Comparison of ENCODE assay signal across 23 cellular contexts in the genomic region with DNA sequence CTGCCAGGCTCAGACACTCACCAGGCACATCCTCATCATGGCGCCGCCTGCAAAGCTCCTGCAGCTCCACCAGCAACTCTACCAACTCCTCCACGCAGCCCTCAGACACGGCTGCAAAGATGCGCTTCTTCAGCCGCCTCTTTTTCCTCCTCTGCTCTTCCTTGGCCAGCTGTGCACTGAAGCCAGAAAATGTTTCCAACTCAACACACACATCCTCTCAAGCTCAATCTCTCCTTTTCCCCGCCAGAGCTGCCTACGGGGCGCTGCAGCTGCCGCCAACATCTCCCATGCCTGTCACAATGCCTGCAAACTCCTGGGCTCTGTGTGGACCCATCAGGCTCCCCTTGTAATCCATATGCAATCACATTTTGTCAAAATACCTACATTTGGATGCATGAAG. TPM values are rescaled to one million over a fixed set of nuclear protein-coding genes. Genes with fewer than 3 reads are reported as not detected.
"Had no signal": no experiment of that assay in that cellular context is flagged by ENCODE, and none has a peak within 500 bp of the region (broad histone marks: within the 10 kb centered on the region; RNA-seq: fewer than 3 reads in every experiment).

No MANE protein-coding gene starts in this region.

- H3K9me3 Mint-ChIP-seq: activated CD8-positive, alpha-beta T cell treated with anti-CD3 and anti-CD28 coated beads for 36 hours; T-helper 1 cell treated with Interleukin-12 subunit alpha and Interleukin-12 subunit beta and Interleukin-4 antibody, amounts not matched to agents 30 μg/mL and 1 μg/mL, for 36 hours had no signal

- H3K4me3 ChIP-seq: Peyer's patch, SJSA1 had no signal

- H3K4me1 ChIP-seq: Peyer's patch, SJSA1 had no signal

- H3K27ac ChIP-seq: brain microvascular endothelial cell, Peyer's patch, RWPE1, SJSA1 had no signal

- H3K9me3 ChIP-seq: Peyer's patch, SJSA1 had no signal

- H3K27me3 ChIP-seq: brain microvascular endothelial cell, Peyer's patch had no signal

- H3K4me3 Mint-ChIP-seq: activated CD8-positive, alpha-beta T cell treated with anti-CD3 and anti-CD28 coated beads for 36 hours; T-helper 1 cell treated with Interleukin-12 subunit alpha and Interleukin-12 subunit beta and Interleukin-4 antibody, amounts not matched to agents 30 μg/mL and 1 μg/mL, for 36 hours had no signal

- H3K36me3 ChIP-seq: brain microvascular endothelial cell, Peyer's patch, SJSA1 had no signal

- DNase-seq: activated CD4-positive, alpha-beta T cell treated with anti-CD3 and anti-CD28 coated beads for 4 hours; activated CD8-positive, alpha-beta memory T cell treated with anti-CD3 and anti-CD28 coated beads, Interleukin-2, amount 50 U/mL, for 4 hours; activated CD8-positive, alpha-beta T cell treated with anti-CD3 and anti-CD28 coated beads for 36 hours; activated naive CD4-positive, alpha-beta T cell treated with anti-CD3 and anti-CD28 coated beads, Interleukin-2, amount 50 U/mL, for 16 hours; activated T-cell treated with anti-CD3 and anti-CD28 coated beads, Interleukin-2, amount 50 U/mL, for 1 hour; amniotic stem cell; brain microvascular endothelial cell; Karpas-422; MM.1S; NCI-H1105 treated with DMSO at 0.1 percent for 48 hours; NCI-H1436 treated with DMSO at 0.1 percent for 48 hours; NCI-H187; NCI-H2081 treated with DMSO at 0.1 percent for 48 hours; NCI-H446; NCI-H524; Peyer's patch; SHP77; SW 1271 had no signal

- H3K27ac Mint-ChIP-seq: activated CD8-positive, alpha-beta T cell treated with anti-CD3 and anti-CD28 coated beads for 36 hours; T-helper 1 cell treated with Interleukin-12 subunit alpha and Interleukin-12 subunit beta and Interleukin-4 antibody, amounts not matched to agents 30 μg/mL and 1 μg/mL, for 36 hours had no signal

- ATAC-seq: activated CD4-positive, CD25-positive, alpha-beta regulatory T cell treated with anti-CD3 and anti-CD28 coated beads, Interleukin-2, amount 50 U/mL, for 24 hours; activated CD8-positive, alpha-beta T cell treated with anti-CD3 and anti-CD28 coated beads for 36 hours; SK-N-SH treated with all-trans-retinoic acid at 6 μM for 48 hours had no signal

RNA-seq across cellular contexts. Expression of gene TRPV3, which starts 14.2 kb away (rescaled TPM):
- total RNA-seq: SJSA1 had no signal
